Comparison of ENCODE assay signal across 8 cellular contexts in the genomic region with DNA sequence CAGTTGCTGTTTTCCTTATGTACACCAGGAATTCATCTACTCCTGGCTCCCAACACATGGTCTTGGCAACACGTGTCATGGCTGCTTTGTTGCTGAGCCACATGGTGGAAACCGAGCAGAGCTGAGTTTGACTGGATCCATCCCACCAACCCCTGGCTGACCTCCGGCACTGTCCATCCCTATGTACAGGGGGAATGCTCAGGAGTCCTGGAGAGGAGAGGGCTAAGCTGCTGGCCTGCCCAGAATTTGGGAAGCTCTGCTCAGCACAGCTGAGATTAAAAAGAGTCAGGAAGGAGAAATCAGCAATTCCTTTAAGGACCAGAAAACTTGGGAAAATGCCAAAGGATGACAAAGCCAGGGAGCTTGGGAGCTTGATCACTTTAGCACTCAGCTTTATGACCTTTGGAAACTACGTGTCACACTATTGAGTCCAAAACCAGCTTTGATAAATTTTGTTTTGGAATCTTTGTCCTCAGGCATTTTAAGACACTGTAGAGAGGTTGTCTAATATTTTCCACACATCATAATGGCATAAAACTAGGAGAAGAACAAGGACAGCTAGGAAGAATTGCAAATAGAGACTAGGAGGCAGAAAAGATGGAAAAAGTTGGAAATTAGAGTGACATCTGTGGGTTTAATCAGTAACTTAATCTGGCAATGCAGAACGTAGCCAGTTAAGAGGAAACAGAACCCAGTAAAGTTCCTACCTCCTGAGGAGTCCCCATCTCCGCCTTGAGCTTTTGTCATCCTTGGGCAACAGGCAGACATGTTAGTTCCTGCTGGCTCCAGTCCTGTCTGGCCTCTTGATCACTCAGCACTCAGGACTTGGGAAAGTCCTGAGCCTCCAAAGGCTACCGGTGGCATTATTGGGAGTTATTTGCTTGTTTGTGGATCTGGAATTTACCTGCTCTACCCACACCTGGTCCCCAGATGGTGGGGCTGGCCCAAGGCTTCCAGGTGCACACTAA.
DNase-seq lines count a peak whose midpoint lies in the region; TF ChIP-seq lines count a peak whose summit lies in the region.

No MANE protein-coding gene starts in this region.

- TF ChIP-seq CTCF in epithelial cell of esophagus (IDR thresholded peaks at IDR 0.05; ENCODE audit: insufficient read depth, low read depth, low read length, missing control alignments) (peak; percentile 6), GM13977 (IDR thresholded peaks at IDR 0.05; ENCODE audit: extremely low read depth, insufficient read depth, missing control alignments) (no peak)

- no peaks in the 10 kb centered on the region for H3K9me3 ChIP-seq in mucosa of rectum (ENCODE audit: control insufficient read depth in 2 of 2, low read length in 2 of 2)

- peaks cover 30 to 35% of the 10 kb centered on the region in 2 donors for H3K4me1 ChIP-seq in mucosa of rectum (ENCODE audit: control insufficient read depth in 2 of 2, insufficient read depth in 2 of 2, low read length in 2 of 2)

- H3K36me3 ChIP-seq in mucosa of rectum (ENCODE audit: control insufficient read depth in 2 of 2, insufficient read depth in 2 of 2, low read length in 2 of 2) = no peaks in the 10 kb centered on the region

- peak; percentile 26 for DNase-seq in ACHN
- DNase-seq in MV-4-11 (lab: John Stamatoyannopoulos, UW) = peak; percentile 45
- DNase-seq in epithelial cell of esophagus (ENCODE audit: low read depth) = peak; percentile 98
- DNase-seq in SW 1271 (lab: John Stamatoyannopoulos, UW) = no peak
- DNase-seq in activated CD4-positive, alpha-beta T cell treated with anti-CD3 and anti-CD28 coated beads for 1 hour = no peak
- no peak for DNase-seq in NCI-H187 (lab: John Stamatoyannopoulos, UW)
- no peak for DNase-seq in GM13977 (ENCODE audit: low spot score)

- H3K27me3 ChIP-seq in mucosa of rectum (ENCODE audit: control insufficient read depth in 2 of 2, insufficient read depth in 2 of 2, low read length in 2 of 2) = no peaks in the 10 kb centered on the region

- peak overlapping the region in 1 of 2 donors; percentile 2 for H3K9ac ChIP-seq in mucosa of rectum (ENCODE audit: low read depth in 1 of 2, low read length in 2 of 2)

- in situ Hi-C loops in ACHN (cut with HindIII; ENCODE audit: low pct_ligation_motif_present, low pct_unique_long_range_greater_than_20kb, low sequenced_read_pairs) (no loop called here), GM13977 (cut with MboI; ENCODE audit: low pct_unique_long_range_greater_than_20kb, low sequenced_read_pairs, unreplicated experiment) (no loop called here)

- H3K4me3 ChIP-seq in epithelial cell of esophagus (ENCODE audit: low read length) (no peak overlapping the region), mucosa of rectum (ENCODE audit: low read length in 2 of 2) (no peak overlapping the region)

- peak overlapping the region; percentile 54 to 72 for H3K27ac ChIP-seq in mucosa of rectum (ENCODE audit: low read depth in 2 of 2, low read length in 2 of 2)

Comparison
In these comparisons a context has a peak if more than half of its experiments do, and no peak if none do; other contexts are left out.
1. DNase-seq: peak in ACHN (single experiment), MV-4-11 (single experiment) and epithelial cell of esophagus (single experiment); none in SW 1271 (0 of 2), activated CD4-positive, alpha-beta T cell treated with anti-CD3 and anti-CD28 coated beads for 1 hour (single experiment), NCI-H187 (0 of 2) and GM13977 (single experiment).